ENCODE assay signal across 8 cellular contexts in genomic region chr16:4416200-4417032, GRCh38. TPM values are rescaled to one million over a fixed set of nuclear protein-coding genes. Genes with fewer than 3 reads are reported as not detected.
A peak's percentile ranks its signal among the peaks of the same experiment; 100 is the strongest.
DNase-seq lines count a peak whose midpoint lies in the region; ATAC-seq and TF ChIP-seq lines count a peak whose summit lies in the region.

Gene CORO7, minus strand, starts transcription at chr16:4416596. Its CDS starts 78 bp downstream, at chr16:4416518.

- DNase-seq in GM12865 (ENCODE audit: low read depth) (peak; percentile 97), NCI-H1417 (lab: John Stamatoyannopoulos, UW) (peak; percentile 89 to 95 (median 95)), SW 1271 (lab: John Stamatoyannopoulos, UW) (peak; percentile 51 to 83), Right ventricle myocardium inferior (ENCODE audit: missing footprints) (peak; percentile 99), thyroid gland (peak; percentile 97 to 98)
- DNase-seq in activated naive CD8-positive, alpha-beta T cell treated with anti-CD3 and anti-CD28 coated beads, Interleukin-2, amount 10 ng/mL, durations not matched to agents 7 days and 5 days: peak; percentile 99

- no peaks in the 10 kb centered on the region for H3K9me3 ChIP-seq in parathyroid adenoma (ENCODE audit: control insufficient read depth, low read length)
- H3K9me3 ChIP-seq in thyroid gland: no peaks in the 10 kb centered on the region

- POLR2A ChIA-PET in activated naive CD8-positive, alpha-beta T cell treated with anti-CD3 and anti-CD28 coated beads, Interleukin-2, amount 10 ng/mL, durations not matched to agents 7 days and 5 days (lab: Charles Lee): interaction anchor here (0.5 to 4.2 kb wide), 15 partner anchors 10 to 352 kb away, joined by 3 to 41 read pairs (median 4); partner anchors contain the start of genes DNAJA3, HMOX2, NMRAL1 and PAM16

- peak within 1 kb of the TSS; percentile 25 for H3K27ac ChIP-seq in parathyroid adenoma
- H3K27ac ChIP-seq in thyroid gland: peak within 1 kb of the TSS; percentile 25 to 74 (median 60)

- H3K4me3 ChIP-seq in GM12865 (ENCODE audit: low read depth, low read length): peak within 1 kb of the TSS; percentile 90
- peak within 1 kb of the TSS; percentile 79 for H3K4me3 ChIP-seq in parathyroid adenoma (ENCODE audit: low read depth, low read length)
- H3K4me3 ChIP-seq in thyroid gland (replicated peaks in 1 of 3): peak within 1 kb of the TSS; percentile 54 to 95 (median 89)

- TF ChIP-seq POLR2A in thyroid gland (IDR thresholded peaks at IDR 0.05): peak; percentile 52 to 62

- peak within 1 kb of the TSS; percentile 97 for H3K4me2 ChIP-seq in parathyroid adenoma (ENCODE audit: low read length)

- peak within 1 kb of the TSS; percentile 87 for H2AFZ ChIP-seq in parathyroid adenoma

- intact Hi-C loops in Right ventricle myocardium inferior (cut with DNase I) (no loop called here), thyroid gland (cut with DNase I) (no loop called here)

- no peaks in the 10 kb centered on the region for H3K79me2 ChIP-seq in parathyroid adenoma

- no peaks in the 10 kb centered on the region for H3K9me3 Mint-ChIP-seq in activated naive CD8-positive, alpha-beta T cell treated with anti-CD3 and anti-CD28 coated beads, Interleukin-2, amount 10 ng/mL, durations not matched to agents 7 days and 5 days

- H3K27ac Mint-ChIP-seq in activated naive CD8-positive, alpha-beta T cell treated with anti-CD3 and anti-CD28 coated beads, Interleukin-2, amount 10 ng/mL, durations not matched to agents 7 days and 5 days: peak within 1 kb of the TSS; percentile 96

- 0% methylated on average over 1 to 9 of the region's 92 CpGs for WGBS in thyroid gland, 2 donors

- no peaks in the 10 kb centered on the region for H3K27me3 Mint-ChIP-seq in activated naive CD8-positive, alpha-beta T cell treated with anti-CD3 and anti-CD28 coated beads, Interleukin-2, amount 10 ng/mL, durations not matched to agents 7 days and 5 days

- ATAC-seq in HG02678 (IDR thresholded peaks at IDR 0.05; ENCODE audit: unreplicated experiment) (peak; percentile 79), Right ventricle myocardium inferior (peak; percentile 93)
- ATAC-seq in activated naive CD8-positive, alpha-beta T cell treated with anti-CD3 and anti-CD28 coated beads, Interleukin-2, amount 10 ng/mL, durations not matched to agents 7 days and 5 days (ENCODE audit: low read depth): peak; percentile 69

- TF ChIP-seq CTCF in GM12865 (IDR thresholded peaks at IDR 0.05; ENCODE audit: insufficient read depth, low read depth, low read length, missing control alignments) (no peak), parathyroid adenoma (IDR thresholded peaks at IDR 0.05) (no peak), thyroid gland (IDR thresholded peaks at IDR 0.05) (peak in 1 of 6 experiments; percentile 21)

- H3K9ac ChIP-seq in parathyroid adenoma: no peak within 1 kb of the TSS

- H3K27me3 ChIP-seq in parathyroid adenoma (ENCODE audit: control insufficient read depth, insufficient read depth, low read length): no peaks in the 10 kb centered on the region
- H3K27me3 ChIP-seq in thyroid gland: no peaks in the 10 kb centered on the region

- H3K4me1 ChIP-seq in parathyroid adenoma (peaks cover 2% of the 10 kb centered on the region), thyroid gland (peaks cover 10 to 16% of the 10 kb centered on the region in 2 donors)

- no peaks in the 10 kb centered on the region for H3K36me3 ChIP-seq in parathyroid adenoma (ENCODE audit: control insufficient read depth, insufficient read depth, low read length)
- H3K36me3 ChIP-seq in thyroid gland: peaks cover 4 to 5% of the 10 kb centered on the region in 2 donors

- H3K4me1 Mint-ChIP-seq in activated naive CD8-positive, alpha-beta T cell treated with anti-CD3 and anti-CD28 coated beads, Interleukin-2, amount 10 ng/mL, durations not matched to agents 7 days and 5 days: peaks cover 22% of the 10 kb centered on the region

- peak within 1 kb of the TSS; percentile 92 for H3K4me3 Mint-ChIP-seq in activated naive CD8-positive, alpha-beta T cell treated with anti-CD3 and anti-CD28 coated beads, Interleukin-2, amount 10 ng/mL, durations not matched to agents 7 days and 5 days

- H3K36me3 Mint-ChIP-seq in activated naive CD8-positive, alpha-beta T cell treated with anti-CD3 and anti-CD28 coated beads, Interleukin-2, amount 10 ng/mL, durations not matched to agents 7 days and 5 days: peaks cover 17% of the 10 kb centered on the region

RNA-seq across cellular contexts. Expression of gene CORO7, which starts in this region (rescaled TPM):
- total RNA-seq in activated naive CD8-positive, alpha-beta T cell treated with anti-CD3 and anti-CD28 coated beads, Interleukin-2, amount 10 ng/mL, durations not matched to agents 7 days and 5 days: 100 to 1,000 TPM; 168 to 186 TPM
- total RNA-seq in Right ventricle myocardium inferior (11.6 TPM), thyroid gland (10 to 100 TPM; 17.9 to 53.7 (median 29.7) TPM)

Comparison
In these comparisons a context has a peak if more than half of its experiments do, and no peak if none do; other contexts are left out.
1. Peak in every context shown above with its lines: DNase-seq, ATAC-seq, H3K4me3 ChIP-seq and H3K27ac ChIP-seq.